28 cellular contexts compared by ENCODE assay signal in genomic region chr11:117435296-117435695, GRCh38.
DNase-seq lines count a peak whose midpoint lies in the region; ATAC-seq and TF ChIP-seq lines count a peak whose summit lies in the region.
"Had no signal": no experiment of that assay in that cellular context is flagged by ENCODE, and none has a peak within 500 bp of the region (broad histone marks: within the 10 kb centered on the region; RNA-seq: fewer than 3 reads in every experiment).

No MANE protein-coding gene starts in this region.

- H3K4me3 Mint-ChIP-seq in activated naive CD4-positive, alpha-beta T cell treated with anti-CD3 and anti-CD28 coated beads, Interleukin-2, amount 10 ng/mL, durations not matched to agents 7 days and 5 days = no peak overlapping the region
- no peak overlapping the region for H3K4me3 Mint-ChIP-seq in stimulated activated naive B cell treated with anti-CD40 and anti-IgM and Interleukin-4, amounts not matched to agents 10 μg/mL and 1 μg/mL and 100 μg/mL, for 72 hours
- no peak overlapping the region for H3K4me3 Mint-ChIP-seq in immature natural killer cell
- no peak overlapping the region for H3K4me3 Mint-ChIP-seq in Caco-2 (ENCODE audit: unreplicated experiment)
- H3K4me3 Mint-ChIP-seq: brain; CD8-positive, alpha-beta memory T cell; T-helper 1 cell treated with Interleukin-12 subunit alpha and Interleukin-12 subunit beta and Interleukin-4 antibody, amounts not matched to agents 30 μg/mL and 1 μg/mL, for 36 hours had no signal

- no peaks in the 10 kb centered on the region for H3K9me2 ChIP-seq in MM.1S (replicated peaks; ENCODE audit: insufficient read depth, low read length)

- no peak overlapping the region for H2AFZ ChIP-seq in MM.1S (ENCODE audit: low read length)

- H3K9me3 ChIP-seq in MM.1S (replicated peaks; ENCODE audit: insufficient read depth, low read length) = no peaks in the 10 kb centered on the region
- H3K9me3 ChIP-seq in esophagus squamous epithelium = no peaks in the 10 kb centered on the region
- H3K9me3 ChIP-seq in Caco-2 = no peaks in the 10 kb centered on the region
- H3K9me3 ChIP-seq: SJSA1, upper lobe of right lung had no signal

- H3K79me2 ChIP-seq in MM.1S (ENCODE audit: low read length) = no peaks in the 10 kb centered on the region

- no peaks in the 10 kb centered on the region for H3K36me3 Mint-ChIP-seq in activated naive CD4-positive, alpha-beta T cell treated with anti-CD3 and anti-CD28 coated beads, Interleukin-2, amount 10 ng/mL, durations not matched to agents 7 days and 5 days
- peaks cover 0 to 14% of the 10 kb centered on the region in 2 donors for H3K36me3 Mint-ChIP-seq in stimulated activated naive B cell treated with anti-CD40 and anti-IgM and Interleukin-4, amounts not matched to agents 10 μg/mL and 1 μg/mL and 100 μg/mL, for 72 hours
- no peaks in the 10 kb centered on the region for H3K36me3 Mint-ChIP-seq in immature natural killer cell
- no peaks in the 10 kb centered on the region for H3K36me3 Mint-ChIP-seq in Caco-2 (ENCODE audit: insufficient read depth, unreplicated experiment)
- H3K36me3 Mint-ChIP-seq: CD8-positive, alpha-beta memory T cell had no signal

- H3K4me1 Mint-ChIP-seq in activated naive CD4-positive, alpha-beta T cell treated with anti-CD3 and anti-CD28 coated beads, Interleukin-2, amount 10 ng/mL, durations not matched to agents 7 days and 5 days = no peaks in the 10 kb centered on the region
- H3K4me1 Mint-ChIP-seq in stimulated activated naive B cell treated with anti-CD40 and anti-IgM and Interleukin-4, amounts not matched to agents 10 μg/mL and 1 μg/mL and 100 μg/mL, for 72 hours = no peaks in the 10 kb centered on the region
- H3K4me1 Mint-ChIP-seq in immature natural killer cell (no peaks in the 10 kb centered on the region), Caco-2 (ENCODE audit: low read depth, unreplicated experiment) (no peaks in the 10 kb centered on the region)
- H3K4me1 Mint-ChIP-seq: brain; CD8-positive, alpha-beta memory T cell had no signal

- H3K27ac ChIP-seq in MM.1S (ENCODE audit: low read length) (no peak overlapping the region), esophagus squamous epithelium (no peak overlapping the region)
- H3K27ac ChIP-seq: foreskin keratinocyte, SJSA1, upper lobe of right lung had no signal

- peak; percentile 19 for DNase-seq in activated naive CD4-positive, alpha-beta T cell treated with anti-CD3 and anti-CD28 coated beads, Interleukin-2, amount 10 ng/mL, durations not matched to agents 7 days and 5 days
- no peak for DNase-seq in activated naive CD4-positive, alpha-beta T cell (lab: John Stamatoyannopoulos, UW)
- DNase-seq in MM.1S = peak; percentile 16
- no peak for DNase-seq in stimulated activated naive B cell treated with anti-CD40 and anti-IgM and Interleukin-4, amounts not matched to agents 10 μg/mL and 1 μg/mL and 100 μg/mL, for 72 hours
- no peak for DNase-seq in immature natural killer cell
- no peak for DNase-seq in esophagus squamous epithelium (lab: John Stamatoyannopoulos, UW)
- no peak for DNase-seq in Caco-2
- DNase-seq: 8988T; activated CD4-positive, alpha-beta T cell treated with anti-CD3 and anti-CD28 coated beads for 1 hour; activated effector memory CD4-positive, alpha-beta T cell treated with anti-CD3 and anti-CD28 coated beads, Interleukin-2, amount 50 U/mL, for 16 hours; CD8-positive, alpha-beta memory T cell; DMS79; effector memory CD4-positive, alpha-beta T cell; foreskin keratinocyte; H7; mesendoderm; NCI-H1092; NCI-H187 treated with DMSO at 0.1 percent for 48 hours; NCI-H69; stimulated activated CD4-positive, alpha-beta T cell treated with anti-CD3 and anti-CD28 coated beads, Interleukin-1b, Interleukin-23, amount 100 ng/mL, for 48 hours; substantia nigra; upper lobe of right lung had no signal

- TF ChIP-seq POLR2A in esophagus squamous epithelium (IDR thresholded peaks at IDR 0.05) = no peak

- H3K4me1 ChIP-seq in MM.1S (ENCODE audit: low read length) = no peaks in the 10 kb centered on the region
- H3K4me1 ChIP-seq in esophagus squamous epithelium = no peaks in the 10 kb centered on the region
- H3K4me1 ChIP-seq in Caco-2 = no peaks in the 10 kb centered on the region
- H3K4me1 ChIP-seq: foreskin keratinocyte, SJSA1, upper lobe of right lung had no signal

- H4K20me1 ChIP-seq in MM.1S (ENCODE audit: insufficient read depth, low read length) = no peaks in the 10 kb centered on the region

- BruUV-seq in Caco-2 (replicated peaks; lab: Mats Ljungman, UMichigan) = no TSS peak

- intact Hi-C loops in esophagus squamous epithelium (cut with DNase I) (no loop called here), Caco-2 (cut with micrococcal nuclease; ENCODE audit: unreplicated experiment) (no loop called here)

- peaks cover 61% of the 10 kb centered on the region for H3K27me3 ChIP-seq in MM.1S (replicated peaks; ENCODE audit: insufficient read depth, low read length)
- peaks cover 0 to 35% (median 0%) of the 10 kb centered on the region in 4 donors for H3K27me3 ChIP-seq in esophagus squamous epithelium
- H3K27me3 ChIP-seq in Caco-2 (replicated peaks; ENCODE audit: control insufficient read depth, insufficient read depth, low read length) = peaks cover 2% of the 10 kb centered on the region; the same call in 1 of the 2 replicates
- H3K27me3 ChIP-seq: SJSA1, upper lobe of right lung had no signal

- TF ChIP-seq CTCF in MM.1S (IDR thresholded peaks at IDR 0.05; ENCODE audit: low read length) (no peak), esophagus squamous epithelium (IDR thresholded peaks at IDR 0.05) (no peak), Caco-2 (IDR thresholded peaks at IDR 0.05; ENCODE audit: insufficient read depth in 1 of 2, low read depth in 1 of 2, low read length in 1 of 2, severe bottlenecking in 1 of 2, unreplicated experiment in 1 of 2) (no peak)

- CTCF ChIA-PET in activated naive CD4-positive, alpha-beta T cell treated with anti-CD3 and anti-CD28 coated beads, Interleukin-2, amount 10 ng/mL, durations not matched to agents 7 days and 5 days (lab: Charles Lee) = interaction anchor here (1.6 kb wide), 1 partner anchor 10 kb away, joined by 4 read pairs; no protein-coding TSS in a partner anchor
- CTCF ChIA-PET in Caco-2 (lab: Charles Lee) = no interaction called here

- no peaks in the 10 kb centered on the region for H3F3A ChIP-seq in MM.1S (ENCODE audit: insufficient read depth, low read length)

- POLR2A ChIA-PET in Caco-2 (lab: Charles Lee) = no interaction called here

- H3K4me3 ChIP-seq in MM.1S (ENCODE audit: low read length) (no peak overlapping the region), esophagus squamous epithelium (no peak overlapping the region), Caco-2 (ENCODE audit: low read depth, low read length) (no peak overlapping the region)
- H3K4me3 ChIP-seq: SJSA1, skin epidermis, upper lobe of right lung had no signal

- WGBS in esophagus squamous epithelium, 2 donors = 74 to 85% methylated on average over 7 of the region's 7 CpGs

- ATAC-seq in GM21825 (IDR thresholded peaks at IDR 0.05; ENCODE audit: unreplicated experiment) = peak; percentile 70
- ATAC-seq in stimulated activated naive B cell treated with anti-CD40 and anti-IgM and Interleukin-4, amounts not matched to agents 10 μg/mL and 1 μg/mL and 100 μg/mL, for 72 hours (replicated peaks) = peak; percentile 71 to 78
- ATAC-seq: foreskin keratinocyte, left lobe of liver, upper lobe of right lung had no signal

- H3K9ac ChIP-seq in MM.1S (ENCODE audit: low read length) = no peak overlapping the region

- no peak overlapping the region for H3K27ac Mint-ChIP-seq in activated naive CD4-positive, alpha-beta T cell treated with anti-CD3 and anti-CD28 coated beads, Interleukin-2, amount 10 ng/mL, durations not matched to agents 7 days and 5 days
- H3K27ac Mint-ChIP-seq in stimulated activated naive B cell treated with anti-CD40 and anti-IgM and Interleukin-4, amounts not matched to agents 10 μg/mL and 1 μg/mL and 100 μg/mL, for 72 hours = no peak overlapping the region
- H3K27ac Mint-ChIP-seq in immature natural killer cell = no peak overlapping the region
- no peak overlapping the region for H3K27ac Mint-ChIP-seq in Caco-2 (ENCODE audit: unreplicated experiment)
- H3K27ac Mint-ChIP-seq: brain; CD8-positive, alpha-beta memory T cell; T-helper 1 cell treated with Interleukin-12 subunit alpha and Interleukin-12 subunit beta and Interleukin-4 antibody, amounts not matched to agents 30 μg/mL and 1 μg/mL, for 36 hours had no signal

- peaks cover 21% of the 10 kb centered on the region for H3K27me3 Mint-ChIP-seq in activated naive CD4-positive, alpha-beta T cell treated with anti-CD3 and anti-CD28 coated beads, Interleukin-2, amount 10 ng/mL, durations not matched to agents 7 days and 5 days
- peaks cover 4 to 5% of the 10 kb centered on the region in 2 donors for H3K27me3 Mint-ChIP-seq in stimulated activated naive B cell treated with anti-CD40 and anti-IgM and Interleukin-4, amounts not matched to agents 10 μg/mL and 1 μg/mL and 100 μg/mL, for 72 hours
- H3K27me3 Mint-ChIP-seq in immature natural killer cell (ENCODE audit: low read depth in 3 of 3) = peaks cover 4 to 8% (median 4%) of the 10 kb centered on the region in 3 donors
- peaks cover 14% of the 10 kb centered on the region for H3K27me3 Mint-ChIP-seq in Caco-2 (ENCODE audit: insufficient read depth, unreplicated experiment)

- no peak overlapping the region for H3K4me2 ChIP-seq in MM.1S (ENCODE audit: low read depth, low read length)

- no peaks in the 10 kb centered on the region for H3K9me3 Mint-ChIP-seq in activated naive CD4-positive, alpha-beta T cell treated with anti-CD3 and anti-CD28 coated beads, Interleukin-2, amount 10 ng/mL, durations not matched to agents 7 days and 5 days
- no peaks in the 10 kb centered on the region for H3K9me3 Mint-ChIP-seq in stimulated activated naive B cell treated with anti-CD40 and anti-IgM and Interleukin-4, amounts not matched to agents 10 μg/mL and 1 μg/mL and 100 μg/mL, for 72 hours
- H3K9me3 Mint-ChIP-seq in immature natural killer cell = no peaks in the 10 kb centered on the region
- no peaks in the 10 kb centered on the region for H3K9me3 Mint-ChIP-seq in Caco-2 (ENCODE audit: unreplicated experiment)
- H3K9me3 Mint-ChIP-seq: CD8-positive, alpha-beta memory T cell; T-helper 1 cell treated with Interleukin-12 subunit alpha and Interleukin-12 subunit beta and Interleukin-4 antibody, amounts not matched to agents 30 μg/mL and 1 μg/mL, for 36 hours had no signal

- H3K36me3 ChIP-seq in MM.1S (replicated peaks; ENCODE audit: insufficient read depth, low read length) (no peaks in the 10 kb centered on the region), esophagus squamous epithelium (no peaks in the 10 kb centered on the region), Caco-2 (ENCODE audit: control insufficient read depth, insufficient read depth, low read length) (no peaks in the 10 kb centered on the region)
- H3K36me3 ChIP-seq: SJSA1, upper lobe of right lung had no signal

Comparison
In these comparisons a context has a peak if more than half of its experiments do, and no peak if none do; other contexts are left out.
1. DNase-seq: peak in activated naive CD4-positive, alpha-beta T cell treated with anti-CD3 and anti-CD28 coated beads, Interleukin-2, amount 10 ng/mL, durations not matched to agents 7 days and 5 days (single experiment) and MM.1S (single experiment); none in activated naive CD4-positive, alpha-beta T cell (0 of 4), stimulated activated naive B cell treated with anti-CD40 and anti-IgM and Interleukin-4, amounts not matched to agents 10 μg/mL and 1 μg/mL and 100 μg/mL, for 72 hours (single experiment), immature natural killer cell (0 of 3), esophagus squamous epithelium (single experiment) and Caco-2 (0 of 2).